ENCODE assay signal across 8 cellular contexts in the genomic region with DNA sequence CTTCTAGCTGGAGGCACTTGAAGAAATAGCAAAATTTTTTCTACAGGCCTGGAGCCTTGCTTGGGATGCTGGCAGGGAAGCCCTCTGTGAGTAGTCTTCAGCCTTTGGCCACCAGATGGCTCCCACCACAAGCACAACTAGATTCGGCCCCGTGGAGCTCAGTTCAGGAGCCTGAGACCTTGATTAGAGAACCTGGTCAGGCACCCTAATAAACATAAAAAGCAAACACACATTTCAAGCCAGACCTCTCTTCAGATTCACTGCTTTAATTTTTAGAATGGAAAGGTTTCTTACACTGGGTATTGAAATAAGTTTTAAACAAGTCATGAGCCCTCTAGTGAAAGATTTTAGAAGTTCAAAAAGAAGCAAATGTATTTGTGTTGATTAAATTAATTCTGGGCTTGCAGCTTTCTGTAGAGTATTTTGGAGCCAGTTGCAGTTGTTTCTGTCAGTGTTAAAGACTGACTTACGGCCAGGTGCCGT.
DNase-seq lines count a peak whose midpoint lies in the region; ATAC-seq and FAIRE-seq lines count a peak whose summit lies in the region.

No MANE protein-coding gene starts in this region.

- FAIRE-seq in GM18507 (lab: Jason Lieb, UNC) = peak; percentile 93

- peaks cover 43% of the 10 kb centered on the region for H3K4me1 ChIP-seq in ACC112 (ENCODE audit: control insufficient read depth, insufficient read depth, low read length, unreplicated experiment)

- no peaks in the 10 kb centered on the region for H3K79me2 ChIP-seq in ACC112 (ENCODE audit: control insufficient read depth, insufficient read depth, low read length, unreplicated experiment)

- H3K4me3 ChIP-seq in ACC112 (ENCODE audit: low read depth, low read length) = no peak overlapping the region

- peak; percentile 83 for ATAC-seq in HG03025 (IDR thresholded peaks at IDR 0.05; ENCODE audit: low FRiP score, unreplicated experiment)

- H3K27me3 ChIP-seq in ACC112 (ENCODE audit: insufficient read depth, low read length) = no peaks in the 10 kb centered on the region
- no peaks in the 10 kb centered on the region for H3K27me3 ChIP-seq in layer of hippocampus (ENCODE audit: control insufficient read depth, insufficient read depth, low read length)

- H3K27ac ChIP-seq in ACC112 (ENCODE audit: low read depth, low read length) (peak overlapping the region; percentile 55), layer of hippocampus (ENCODE audit: low read depth, low read length) (peak overlapping the region; percentile 49)

- peak; percentile 65 for DNase-seq in GM18507 (ENCODE audit: extremely low spot score, insufficient read length, low read depth)
- peak; percentile 3 for DNase-seq in NCI-H2171 (lab: John Stamatoyannopoulos, UW)
- DNase-seq in activated CD4-positive, CD25-positive, alpha-beta regulatory T cell treated with anti-CD3 and anti-CD28 coated beads, Interleukin-2, amount 50 U/mL, for 16 hours (ENCODE audit: low read depth, low spot score) = peak; percentile 58
- peak; percentile 65 for DNase-seq in central memory CD4-positive, alpha-beta T cell
- peak; percentile 45 to 55 (median 50) for DNase-seq in stimulated activated CD4-positive, alpha-beta T cell treated with anti-CD3 and anti-CD28 coated beads, Interleukin-1b, Interleukin-23, amount 100 ng/mL, for 24 hours (ENCODE audit: low read depth in 4 of 4, low spot score in 1 of 4)

- H3K36me3 ChIP-seq in ACC112 (ENCODE audit: insufficient read depth, low read length) = peaks cover 20% of the 10 kb centered on the region

- peak overlapping the region; percentile 93 for H2AFZ ChIP-seq in ACC112 (ENCODE audit: low read length, unreplicated experiment)

Comparison
In these comparisons a context has a peak if more than half of its experiments do, and no peak if none do; other contexts are left out.
1. DNase-seq: peak in every context shown above with its lines; median percentile 65 in GM18507; 65 in central memory CD4-positive, alpha-beta T cell; 58 in activated CD4-positive, CD25-positive, alpha-beta regulatory T cell treated with anti-CD3 and anti-CD28 coated beads, Interleukin-2, amount 50 U/mL, for 16 hours; 50 in stimulated activated CD4-positive, alpha-beta T cell treated with anti-CD3 and anti-CD28 coated beads, Interleukin-1b, Interleukin-23, amount 100 ng/mL, for 24 hours; 3 in NCI-H2171.